14 cellular contexts compared by ENCODE assay signal in the genomic region with DNA sequence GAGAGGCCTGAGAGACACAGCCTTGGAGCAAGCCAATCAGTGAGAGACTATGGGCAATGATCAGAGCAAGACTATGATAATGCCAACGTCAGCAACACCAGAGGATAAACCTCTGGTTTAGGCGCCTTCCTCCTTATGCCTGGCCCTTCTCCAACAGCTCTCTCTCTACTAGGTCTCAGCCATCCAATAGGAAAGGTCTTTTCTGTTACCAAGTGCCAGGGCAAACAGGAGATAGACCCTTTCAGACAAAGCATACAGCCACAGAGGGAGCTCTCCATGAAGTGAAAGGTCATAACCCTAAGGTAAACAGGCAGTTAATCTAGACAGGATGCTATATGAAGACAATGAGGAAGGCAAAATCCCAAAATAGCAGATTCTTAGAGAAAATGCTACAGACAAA. TPM values are rescaled to one million over a fixed set of nuclear protein-coding genes. Genes with fewer than 3 reads are reported as not detected.
DNase-seq lines count a peak whose midpoint lies in the region; ATAC-seq, FAIRE-seq and TF ChIP-seq lines count a peak whose summit lies in the region.
"Had no signal": no experiment of that assay in that cellular context is flagged by ENCODE, and none has a peak within 500 bp of the region (broad histone marks: within the 10 kb centered on the region; RNA-seq: fewer than 3 reads in every experiment).

No MANE protein-coding gene starts in this region.

- H3K4me3 ChIP-seq in HCT116 (replicated peaks in 1 of 2; ENCODE audit: low read depth in 1 of 2, low read length in 2 of 2) (no peak overlapping the region), H1 (ENCODE audit: extremely low read depth in 1 of 4, insufficient read depth in 2 of 4, low read depth in 3 of 4, low read length in 4 of 4) (no peak overlapping the region), gastrocnemius medialis (no peak overlapping the region)
- H3K4me3 ChIP-seq: hepatocyte, ovary had no signal

- H3K9me2 ChIP-seq in HCT116 (ENCODE audit: insufficient read depth), result no peaks in the 10 kb centered on the region

- no peak overlapping the region for H3K9ac ChIP-seq in HCT116 (ENCODE audit: low read length)
- no peak overlapping the region for H3K9ac ChIP-seq in H1 (replicated peaks in 1 of 4; ENCODE audit: extremely low read depth in 1 of 4, low read depth in 3 of 4, low read length in 3 of 4)

- TF ChIP-seq RAD21 in HCT116 (IDR thresholded peaks at IDR 0.05; ENCODE audit: low read depth) (no peak), H1 (IDR thresholded peaks at IDR 0.05 in 1 of 2, conservative IDR thresholded peaks at IDR 0.05 in 1 of 2; ENCODE audit: low read depth in 2 of 2, low read length in 2 of 2) (no peak)

- H3K9me3 ChIP-seq in HCT116 (ENCODE audit: control insufficient read depth in 1 of 2, insufficient read depth in 1 of 2, low read depth in 1 of 2, low read length in 2 of 2) (no peaks in the 10 kb centered on the region), H1 (ENCODE audit: insufficient read depth in 2 of 2, low read depth in 1 of 2, low read length in 1 of 2) (no peaks in the 10 kb centered on the region), gastrocnemius medialis (no peaks in the 10 kb centered on the region)
- H3K9me3 ChIP-seq: ovary had no signal

- H3K4ac ChIP-seq in H1 (replicated peaks; ENCODE audit: insufficient read length, low read depth, low read length), result no peak overlapping the region

- H3K23me2 ChIP-seq in H1 (ENCODE audit: low read depth, low read length), result no peaks in the 10 kb centered on the region

- no peak overlapping the region for H2BK120ac ChIP-seq in H1 (replicated peaks; ENCODE audit: low read depth, low read length)

- H3K27ac ChIP-seq in HCT116 (ENCODE audit: low read depth, low read length), result no peak overlapping the region
- H3K27ac ChIP-seq in H1 (ENCODE audit: low read depth, low read length), result no peak overlapping the region
- no peak overlapping the region for H3K27ac ChIP-seq in gastrocnemius medialis
- H3K27ac ChIP-seq: hepatocyte, ovary, WERI-Rb-1 had no signal

- H3K36me3 ChIP-seq in HCT116 (ENCODE audit: control insufficient read depth in 1 of 2, insufficient read depth in 2 of 2, low read length in 2 of 2), result no peaks in the 10 kb centered on the region
- no peaks in the 10 kb centered on the region for H3K36me3 ChIP-seq in H1 (ENCODE audit: control insufficient read depth in 2 of 4, insufficient read depth in 4 of 4, low read length in 3 of 4)
- H3K36me3 ChIP-seq in gastrocnemius medialis, result no peaks in the 10 kb centered on the region
- H3K36me3 ChIP-seq: ovary, WERI-Rb-1 had no signal

- H2BK5ac ChIP-seq in H1 (ENCODE audit: low read depth, low read length), result no peak overlapping the region

- H2BK20ac ChIP-seq in H1 (ENCODE audit: low read length), result no peak overlapping the region

- peaks cover 2% of the 10 kb centered on the region; the same call in 1 of the 2 replicates for H3K79me1 ChIP-seq in H1 (ENCODE audit: low read depth, low read length)

- H4K8ac ChIP-seq in H1 (ENCODE audit: extremely low read depth, insufficient read depth, low read length), result no peak overlapping the region

- ATAC-seq in HCT116, result peak; percentile 32
- no peak for ATAC-seq in gastrocnemius medialis
- ATAC-seq: activated CD8-positive, alpha-beta T cell treated with anti-CD3 and anti-CD28 coated beads, Interleukin-2, amount 10 ng/mL, durations not matched to agents 7 days and 5 days had no signal

- in situ Hi-C loops in gastrocnemius medialis (cut with MboI; ENCODE audit: low sequenced_read_pairs in 4 of 4), result no loop called here

- H2AFZ ChIP-seq in HCT116 (ENCODE audit: low read depth, low read length, poor library complexity, severe bottlenecking), result no peak overlapping the region
- no peak overlapping the region for H2AFZ ChIP-seq in H1 (ENCODE audit: low read length)
- H2AFZ ChIP-seq: hepatocyte had no signal

- POLR2A ChIA-PET in HCT116 (lab: Charles Lee) (no interaction called here), H1 (lab: Charles Lee; ENCODE audit: partially characterized antibody) (interaction anchor here (0.6 to 1.8 kb wide), 4 partner anchors 10 to 270 kb away, joined by 3 to 7 read pairs (median 4); a partner anchor contains a TSS)

- no peak overlapping the region for H2BK12ac ChIP-seq in H1 (ENCODE audit: low read depth, low read length)

- no peak for TF ChIP-seq EP300 in H1 (IDR thresholded peaks at IDR 0.05; ENCODE audit: borderline replicate concordance in 1 of 2, low read depth in 2 of 2, low read length in 2 of 2)

- BruUV-seq in HCT116 (replicated peaks; lab: Mats Ljungman, UMichigan), result no TSS peak

- H2AK5ac ChIP-seq in H1 (ENCODE audit: low read depth, low read length), result no peak overlapping the region

- CTCF ChIA-PET in HCT116 (lab: Charles Lee), result interaction anchor here (2.5 kb wide), 1 partner anchor 17 kb away, joined by 10 read pairs; no protein-coding TSS in a partner anchor
- CTCF ChIA-PET in H1 (lab: Charles Lee; ENCODE audit: partially characterized antibody), result interaction anchor here (1.4 to 2.3 kb wide), 3 partner anchors 17 to 55 kb away, joined by 4 to 7 read pairs (median 7); no protein-coding TSS in a partner anchor

- no peak overlapping the region for H3K23ac ChIP-seq in H1 (ENCODE audit: insufficient read length)

- TF ChIP-seq CTCF in HCT116 (IDR thresholded peaks at IDR 0.05 in 2 of 3, conservative IDR thresholded peaks at IDR 0.05 in 1 of 3; ENCODE audit: borderline replicate concordance in 1 of 3, insufficient read depth in 1 of 3, low read depth in 2 of 3, low read length in 2 of 3), result no peak
- TF ChIP-seq CTCF in H1 (IDR thresholded peaks at IDR 0.05; ENCODE audit: control extremely low read depth in 1 of 3, insufficient read depth in 1 of 3, low read depth in 1 of 3, low read length in 3 of 3), result no peak
- no peak for TF ChIP-seq CTCF in gastrocnemius medialis (IDR thresholded peaks at IDR 0.05 in 4 of 5, conservative IDR thresholded peaks at IDR 0.05 in 1 of 5)

- H4K5ac ChIP-seq in H1 (ENCODE audit: insufficient read length, low read depth, low read length), result no peak overlapping the region

- H3K79me2 ChIP-seq in HCT116 (ENCODE audit: insufficient read depth, low read length) (no peaks in the 10 kb centered on the region), H1 (ENCODE audit: control insufficient read depth in 1 of 2, insufficient read depth in 2 of 2, low read length in 2 of 2) (peaks cover 0 to 8% of the 10 kb centered on the region in 2 experiments; a peak in 1 of 4 replicates)
- H3K79me2 ChIP-seq: hepatocyte had no signal

- H4K20me1 ChIP-seq in HCT116 (ENCODE audit: insufficient read depth) (no peaks in the 10 kb centered on the region), H1 (replicated peaks in 1 of 2; ENCODE audit: control insufficient read depth in 1 of 2, insufficient read depth in 2 of 2, low read length in 2 of 2) (no peaks in the 10 kb centered on the region)

- H3K14ac ChIP-seq in H1 (ENCODE audit: insufficient read length), result no peak overlapping the region

- H3K4me1 ChIP-seq in HCT116 (ENCODE audit: control insufficient read depth in 1 of 2, insufficient read depth in 2 of 2, low read length in 2 of 2) (no peaks in the 10 kb centered on the region), H1 (replicated peaks in 1 of 4; ENCODE audit: control insufficient read depth in 3 of 4, insufficient read depth in 4 of 4, low read length in 3 of 4) (no peaks in the 10 kb centered on the region), gastrocnemius medialis (no peaks in the 10 kb centered on the region)

- intact Hi-C loops in HCT116 (cut with micrococcal nuclease), result no loop called here
- intact Hi-C loops in gastrocnemius medialis (cut with DNase I; ENCODE audit: low total_unique reads), result no loop called here

- H2BK15ac ChIP-seq in H1 (ENCODE audit: low read length), result no peak overlapping the region

- H3K4me2 ChIP-seq in HCT116 (ENCODE audit: low read length), result no peak overlapping the region
- no peak overlapping the region for H3K4me2 ChIP-seq in H1 (ENCODE audit: insufficient read depth in 1 of 2, low read depth in 2 of 2, low read length in 2 of 2)
- H3K4me2 ChIP-seq: hepatocyte had no signal

- H3K27me3 ChIP-seq in HCT116 (ENCODE audit: insufficient read depth, low read length), result no peaks in the 10 kb centered on the region
- H3K27me3 ChIP-seq in H1 (replicated peaks in 1 of 4; ENCODE audit: control insufficient read depth in 3 of 4, extremely low read depth in 1 of 4, insufficient read depth in 3 of 4, low read length in 3 of 4), result no peaks in the 10 kb centered on the region
- peaks cover 0 to 3% (median 0%) of the 10 kb centered on the region in 3 donors for H3K27me3 ChIP-seq in gastrocnemius medialis
- H3K27me3 ChIP-seq: hepatocyte, ovary had no signal

- H3K18ac ChIP-seq in H1 (ENCODE audit: extremely low read depth, low read length), result no peak overlapping the region

- RAD21 ChIA-PET in HCT116 (lab: Charles Lee; ENCODE audit: low non-redundant PET in 1 of 2, low total read pairs in 2 of 2, uncharacterized antibody in 2 of 2, unreplicated experiment in 2 of 2), result no interaction called here

- H4K91ac ChIP-seq in H1 (replicated peaks; ENCODE audit: insufficient read length, low read length), result no peak overlapping the region

- 90% methylated on average over 2 of the region's 2 CpGs; no CpG with 5 or more reads in 1 of the 2 experiments for WGBS in H1 (ENCODE audit: extremely low coverage in 1 of 2, insufficient coverage in 1 of 2, insufficient read length in 1 of 2, insufficient replicate concordance in 2 of 2, low coverage in 1 of 2, low lambda C conversion rate in 2 of 2, missing lambda C conversion rate in 1 of 2), 2 experiments

- TF ChIP-seq POLR2A in HCT116 (IDR thresholded peaks at IDR 0.05; ENCODE audit: borderline replicate concordance, extremely low read depth, insufficient read depth, insufficient read length) (no peak), H1 (IDR thresholded peaks at IDR 0.05; ENCODE audit: control extremely low read depth in 1 of 2, low read depth in 2 of 2, low read length in 2 of 2) (no peak), gastrocnemius medialis (IDR thresholded peaks at IDR 0.05) (no peak)

- no peak for FAIRE-seq in H1 (lab: Jason Lieb, UNC)

- H3K56ac ChIP-seq in H1 (replicated peaks; ENCODE audit: insufficient read length, low read depth, low read length), result no peak overlapping the region

- peak; percentile 56 for DNase-seq in DMS 273 treated with DMSO at 0.1 percent for 48 hours (lab: John Stamatoyannopoulos, UW)
- DNase-seq in HCT116 (ENCODE audit: low read depth, low spot score), result no peak
- peak; percentile 85 for DNase-seq in NCI-H69 (lab: John Stamatoyannopoulos, UW)
- no peak for DNase-seq in H1 (ENCODE audit: low read depth in 1 of 2, low spot score in 2 of 2)
- DNase-seq in NCI-H226, result no peak
- DNase-seq in mucosa of gallbladder (ENCODE audit: low spot score), result no peak
- DNase-seq in gastrocnemius medialis, result no peak
- DNase-seq: activated CD8-positive, alpha-beta T cell treated with anti-CD3 and anti-CD28 coated beads, Interleukin-2, amount 10 ng/mL, durations not matched to agents 7 days and 5 days; activated naive CD8-positive, alpha-beta T cell treated with anti-CD3 and anti-CD28 coated beads for 36 hours; NK-92 treated with Interleukin-12 subunit alpha and Interleukin-12 subunit beta, amount 100 ng/mL, for 24 hours; ovary; stimulated activated CD4-positive, alpha-beta T cell treated with anti-CD3 and anti-CD28 coated beads, Interleukin-4, amount 100 ng/mL, for 1 hour; WERI-Rb-1 had no signal

RNA-seq across cellular contexts. Expression of a gene that starts 9.5 kb away (rescaled TPM):
- 10.9 TPM for total RNA-seq in HCT116 (2021; ENCODE audit: unreplicated experiment)
- polyA plus RNA-seq in HCT116 (2012), result 3.7 and 5.7 TPM in 2 replicates
- total RNA-seq in H1 (2021; fragmentation: NEBNext Ultra II Directional; extraction: Animal tissue kit (Norgen Biotek cat#: 25700)), result 16.0 and 25.1 TPM in 2 replicates
- 7.0 and 8.8 TPM in 2 replicates for polyA plus RNA-seq in H1 (2011; rRNA removed)
- 9.2 TPM for polyA plus RNA-seq in H1 (2011; cell fraction: cytosol; rRNA removed)
- polyA plus RNA-seq in H1 (2011; cell fraction: nucleus; rRNA removed), result 14.2 TPM
- polyA plus RNA-seq in H1 (2012, experiment 1 of 2), result 9.0 to 15.0 TPM (median 10.8 TPM) in 4 replicates
- polyA plus RNA-seq in H1 (2012, experiment 2 of 2), result 1.7 TPM
- polyA plus RNA-seq in H1 (2013, experiment 1 of 2), result 20.6 TPM
- 19.1 TPM for polyA plus RNA-seq in H1 (2013, experiment 2 of 2)
- polyA minus RNA-seq in H1 (2011; rRNA and poly(A)+ RNA removed), result 6.7 and 8.9 TPM in 2 replicates
- polyA minus RNA-seq in H1 (2011; cell fraction: cytosol; rRNA and poly(A)+ RNA removed), result 7.6 TPM
- 27.0 TPM for polyA minus RNA-seq in H1 (2011; cell fraction: nucleus; rRNA and poly(A)+ RNA removed)
- 14.2 TPM for total RNA-seq in mucosa of gallbladder
- 10 to 100 TPM in 1 of 4 donors, 1 to 10 TPM in 2, under 1 TPM in 1; 0.66 to 13.5 (median 2.3) TPM for total RNA-seq in gastrocnemius medialis

Comparison
In these comparisons a context has a peak if more than half of its experiments do, and no peak if none do; other contexts are left out.
1. DNase-seq: peak in DMS 273 treated with DMSO at 0.1 percent for 48 hours (single experiment) and NCI-H69 (single experiment); none in HCT116 (single experiment), H1 (0 of 2), NCI-H226 (single experiment), mucosa of gallbladder (single experiment) and gastrocnemius medialis (0 of 2).